ENCODE assay signal across 26 cellular contexts in the genomic region with DNA sequence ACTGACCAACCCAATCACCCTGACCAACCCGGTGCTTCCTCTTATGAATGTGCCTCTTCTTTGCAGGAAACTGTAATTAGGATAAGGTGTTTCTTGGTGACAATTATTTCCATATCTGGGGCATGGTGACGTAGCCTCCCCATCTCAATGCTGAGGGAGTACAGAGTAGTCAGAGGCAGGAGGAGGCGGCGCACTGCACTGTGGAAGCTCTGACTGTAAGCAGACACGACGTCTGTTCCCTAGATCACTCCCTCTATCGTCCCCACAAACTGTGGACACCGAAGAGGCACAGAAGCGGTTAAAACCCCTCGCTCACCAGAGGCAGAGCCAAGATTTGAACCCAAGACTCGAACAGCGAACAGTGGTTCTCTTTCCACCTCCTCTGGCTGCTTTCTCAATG.
DNase-seq lines count a peak whose midpoint lies in the region; ATAC-seq, FAIRE-seq and TF ChIP-seq lines count a peak whose summit lies in the region.
"Had no signal": no experiment of that assay in that cellular context is flagged by ENCODE, and none has a peak within 500 bp of the region (broad histone marks: within the 10 kb centered on the region; RNA-seq: fewer than 3 reads in every experiment).

No MANE protein-coding gene starts in this region.

- intact Hi-C loops in esophagus muscularis mucosa (cut with DNase I): no loop called here
- intact Hi-C loops in body of pancreas (cut with DNase I): no loop called here

- no peak overlapping the region for H2BK15ac ChIP-seq in neuronal stem cell (ENCODE audit: low read length)

- WGBS in esophagus muscularis mucosa: 84% methylated on average over 11 of the region's 12 CpGs
- WGBS in neuronal stem cell (ENCODE audit: extremely low coverage in 2 of 2, insufficient read length in 2 of 2, insufficient replicate concordance in 1 of 2), 2 donors: no CpG with 5 or more reads among the region's 12 CpGs
- 63 to 74% methylated on average over 12 of the region's 12 CpGs for WGBS in body of pancreas, 2 donors

- no peak overlapping the region for H3K23ac ChIP-seq in neuronal stem cell (ENCODE audit: low read depth, low read length, poor library complexity)

- no peak overlapping the region for H3K18ac ChIP-seq in neuronal stem cell (ENCODE audit: low read length)

- H2AK5ac ChIP-seq in neuronal stem cell (ENCODE audit: low read depth, low read length): no peak overlapping the region

- H3K4ac ChIP-seq in neuronal stem cell (ENCODE audit: low read length): no peak overlapping the region

- DNase-seq in bronchial epithelial cell (ENCODE audit: low read depth) (no peak), esophagus muscularis mucosa (ENCODE audit: extremely low spot score) (no peak), neuronal stem cell (ENCODE audit: low spot score) (no peak), NCI-H146 (lab: John Stamatoyannopoulos, UW) (no peak), GM12892 (ENCODE audit: insufficient read length) (no peak), body of pancreas (no peak)
- DNase-seq in stimulated activated naive CD8-positive, alpha-beta T cell treated with anti-CD3 and anti-CD28 coated beads, Interleukin-15, Interleukin-2, amounts not matched to agents 100 U/mL and 50 U/mL, for 24 hours: no peak
- DNase-seq: 8988T; ACHN; AML-193; BE2C; CD4-positive, alpha-beta T cell; CD8-positive, alpha-beta memory T cell; DMS 273 treated with DMSO at 0.1 percent for 48 hours; DMS79; EL; GDM1; GOT3; H7; HCEC 1CT had no signal

- H2BK120ac ChIP-seq in neuronal stem cell (ENCODE audit: low read depth, low read length): no peak overlapping the region

- H3K36me3 ChIP-seq in bronchial epithelial cell (ENCODE audit: control insufficient read depth, insufficient read depth, low read length) (no peaks in the 10 kb centered on the region), esophagus muscularis mucosa (no peaks in the 10 kb centered on the region), neuronal stem cell (replicated peaks in 1 of 2; ENCODE audit: control insufficient read depth in 2 of 2, insufficient read depth in 2 of 2, low read length in 2 of 2) (no peaks in the 10 kb centered on the region), stomach smooth muscle (ENCODE audit: control insufficient read depth in 2 of 2, insufficient read depth in 2 of 2, low read length in 2 of 2) (no peaks in the 10 kb centered on the region), body of pancreas (replicated peaks in 1 of 2; ENCODE audit: insufficient read depth in 1 of 2, low read depth in 2 of 2) (no peaks in the 10 kb centered on the region)
- H3K36me3 ChIP-seq: BE2C; BLaER1 treated with 17β-estradiol and CSF1 and Interleukin-3, amounts not matched to agents 10 nM and 100 nM had no signal

- H3K9me3 ChIP-seq in esophagus muscularis mucosa (peaks cover 0 to 7% (median 0%) of the 10 kb centered on the region in 4 donors), neuronal stem cell (replicated peaks in 1 of 2; ENCODE audit: control insufficient read depth in 2 of 2, insufficient read depth in 1 of 2, low read depth in 1 of 2, low read length in 2 of 2) (no peaks in the 10 kb centered on the region), stomach smooth muscle (ENCODE audit: control insufficient read depth in 2 of 2, low read length in 2 of 2) (no peaks in the 10 kb centered on the region), body of pancreas (no peaks in the 10 kb centered on the region)
- H3K9me3 ChIP-seq: BE2C; BLaER1 treated with 17β-estradiol and CSF1 and Interleukin-3, amounts not matched to agents 10 nM and 100 nM had no signal

- FAIRE-seq in bronchial epithelial cell (lab: Jason Lieb, UNC) (peak; percentile 32), GM12892 (lab: Jason Lieb, UNC) (no peak)
- FAIRE-seq: A549, D721Med, GM12878, GM18507 had no signal

- TF ChIP-seq CTCF in bronchial epithelial cell (IDR thresholded peaks at IDR 0.05; ENCODE audit: insufficient read depth, low read length, severe bottlenecking) (no peak), esophagus muscularis mucosa (IDR thresholded peaks at IDR 0.05) (no peak), body of pancreas (IDR thresholded peaks at IDR 0.05) (no peak)

- H3K27me3 ChIP-seq in bronchial epithelial cell (ENCODE audit: control insufficient read depth, insufficient read depth, low read length): peaks cover 7% of the 10 kb centered on the region
- H3K27me3 ChIP-seq in esophagus muscularis mucosa: peaks cover 0 to 7% (median 3%) of the 10 kb centered on the region in 4 donors
- H3K27me3 ChIP-seq in neuronal stem cell (ENCODE audit: control insufficient read depth in 3 of 3, insufficient read depth in 3 of 3, low read depth in 1 of 3, low read length in 3 of 3): peaks cover 0 to 17% (median 14%) of the 10 kb centered on the region in 3 experiments
- peaks cover 3 to 4% of the 10 kb centered on the region in 2 donors for H3K27me3 ChIP-seq in stomach smooth muscle (ENCODE audit: control insufficient read depth in 1 of 2, insufficient read depth in 2 of 2, low read length in 2 of 2)
- H3K27me3 ChIP-seq in body of pancreas: peaks cover 0 to 15% of the 10 kb centered on the region in 2 donors

- no peak overlapping the region for H2BK12ac ChIP-seq in neuronal stem cell (ENCODE audit: low read length)

- no peak overlapping the region for H2BK5ac ChIP-seq in neuronal stem cell (ENCODE audit: low read length)

- H3K4me1 ChIP-seq in esophagus muscularis mucosa (peaks cover 16 to 80% (median 74%) of the 10 kb centered on the region in 4 donors), neuronal stem cell (ENCODE audit: control insufficient read depth in 2 of 2, insufficient read depth in 1 of 2, low read depth in 1 of 2, low read length in 2 of 2) (peaks cover 3% of the 10 kb centered on the region in 2 donors), stomach smooth muscle (ENCODE audit: control insufficient read depth, insufficient read depth, low read length) (peaks cover 61% of the 10 kb centered on the region), body of pancreas (peaks cover 10% of the 10 kb centered on the region)
- H3K4me1 ChIP-seq: BE2C had no signal

- H3K4me3 ChIP-seq in bronchial epithelial cell (ENCODE audit: low read depth, low read length): no peak overlapping the region
- H3K4me3 ChIP-seq in esophagus muscularis mucosa: no peak overlapping the region
- no peak overlapping the region for H3K4me3 ChIP-seq in neuronal stem cell (ENCODE audit: low read length in 2 of 2)
- H3K4me3 ChIP-seq in stomach smooth muscle (ENCODE audit: low read length in 2 of 2): peak overlapping the region in 1 of 2 donors; percentile 22
- no peak overlapping the region for H3K4me3 ChIP-seq in body of pancreas
- H3K4me3 ChIP-seq: A549; BLaER1 treated with 17β-estradiol and CSF1 and Interleukin-3, amounts not matched to agents 10 nM and 100 nM; GM12878 had no signal

- ATAC-seq in body of pancreas: no peak
- no peak for ATAC-seq in stimulated activated naive CD8-positive, alpha-beta T cell treated with anti-CD3 and anti-CD28 coated beads, Interleukin-15, Interleukin-2, amounts not matched to agents 100 U/mL and 50 U/mL, for 24 hours
- ATAC-seq: A549, GM12878 had no signal

- H4K8ac ChIP-seq in neuronal stem cell (ENCODE audit: low read depth, low read length): peak overlapping the region; percentile 23

- H4K91ac ChIP-seq in neuronal stem cell (ENCODE audit: low read depth, low read length, poor library complexity): no peak overlapping the region

- H3K4me2 ChIP-seq in neuronal stem cell (ENCODE audit: insufficient read depth, low read length, poor library complexity, severe bottlenecking): no peak overlapping the region
- H3K4me2 ChIP-seq: A549; BLaER1 treated with 17β-estradiol and CSF1 and Interleukin-3, amounts not matched to agents 10 nM and 100 nM had no signal

- no peak overlapping the region for H3K14ac ChIP-seq in neuronal stem cell (ENCODE audit: low read length)

- H3K27ac ChIP-seq in esophagus muscularis mucosa (replicated peaks in 1 of 4) (peak overlapping the region; percentile 69 to 77 (median 72)), neuronal stem cell (replicated peaks; ENCODE audit: low read length) (no peak overlapping the region), stomach smooth muscle (ENCODE audit: low read length) (peak overlapping the region; percentile 85), body of pancreas (no peak overlapping the region)
- H3K27ac ChIP-seq: A549; BLaER1 treated with 17β-estradiol and CSF1 and Interleukin-3, amounts not matched to agents 10 nM and 100 nM had no signal

- TF ChIP-seq EP300 in esophagus muscularis mucosa (IDR thresholded peaks at IDR 0.05): no peak

- no peaks in the 10 kb centered on the region for H3K79me1 ChIP-seq in neuronal stem cell (ENCODE audit: low read depth, low read length)

- no peak overlapping the region for H2AFZ ChIP-seq in neuronal stem cell (ENCODE audit: low read length)

- H3K9ac ChIP-seq in neuronal stem cell (ENCODE audit: low read depth, low read length, poor library complexity): no peak overlapping the region
- H3K9ac ChIP-seq in stomach smooth muscle (ENCODE audit: low read length in 2 of 2): peak overlapping the region in 1 of 2 donors; percentile 62
- H3K9ac ChIP-seq: BLaER1 treated with 17β-estradiol and CSF1 and Interleukin-3, amounts not matched to agents 10 nM and 100 nM had no signal

- no peak for TF ChIP-seq POLR2A in esophagus muscularis mucosa (IDR thresholded peaks at IDR 0.05; ENCODE audit: low read depth)
- no peak for TF ChIP-seq POLR2A in GM12892 (IDR thresholded peaks at IDR 0.05; ENCODE audit: low read depth, low read length)
- TF ChIP-seq POLR2A in body of pancreas (IDR thresholded peaks at IDR 0.05): no peak

Comparison
In these comparisons a context has a peak if more than half of its experiments do, and no peak if none do; other contexts are left out.
1. H3K27ac ChIP-seq: peak in esophagus muscularis mucosa (4 of 4) and stomach smooth muscle (single experiment); none in neuronal stem cell (single experiment) and body of pancreas (0 of 4).